Comparison of ENCODE assay signal across 1 cellular context in the genomic region with DNA sequence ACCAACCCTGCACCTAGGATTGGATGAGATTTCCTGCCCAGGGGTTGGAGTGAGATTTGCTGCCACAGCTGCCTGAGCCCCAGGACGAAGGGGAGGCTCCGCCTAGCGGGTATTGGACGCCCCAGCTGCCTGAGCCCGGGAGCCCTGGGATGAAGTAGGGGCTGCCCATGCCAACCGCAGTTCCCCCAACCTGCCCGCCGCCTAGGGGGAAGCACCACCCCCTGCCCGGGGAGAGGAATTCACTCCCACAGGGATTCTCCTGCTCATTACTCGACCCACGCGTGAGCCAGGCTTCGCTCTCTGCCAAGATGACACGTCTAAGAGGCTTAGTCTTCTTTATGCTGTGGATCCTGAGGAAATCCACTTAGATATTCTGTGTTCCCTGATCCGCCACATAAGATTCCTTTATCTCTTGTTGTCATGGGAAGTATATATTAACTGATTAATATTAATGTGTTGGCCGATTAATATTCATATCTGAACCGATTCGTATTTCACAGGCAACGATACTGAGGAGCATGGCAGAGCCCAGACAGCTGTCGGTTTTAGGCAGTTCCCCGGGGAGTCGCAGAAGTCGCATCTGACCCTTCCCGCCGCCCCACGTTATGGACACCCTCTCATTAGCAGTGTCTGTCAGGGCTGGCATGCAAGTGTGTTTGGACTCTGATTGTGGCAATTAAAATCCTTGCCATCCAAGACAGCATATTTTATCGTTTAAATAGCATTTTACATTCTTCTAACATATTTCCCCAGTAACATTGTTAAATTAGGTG.
TF ChIP-seq lines count a peak whose summit lies in the region.

No MANE protein-coding gene starts in this region.

TF ChIP-seq in K562, 482 proteins besides CTCF, POLR2A, EP300 and RAD21:
- TF ChIP-seq CHD2 (IDR thresholded peaks at IDR 0.05; ENCODE audit: low read depth, low read length) (no peak), ARNT (IDR thresholded peaks at IDR 0.05) (no peak)
- TF ChIP-seq, protein P1, sequence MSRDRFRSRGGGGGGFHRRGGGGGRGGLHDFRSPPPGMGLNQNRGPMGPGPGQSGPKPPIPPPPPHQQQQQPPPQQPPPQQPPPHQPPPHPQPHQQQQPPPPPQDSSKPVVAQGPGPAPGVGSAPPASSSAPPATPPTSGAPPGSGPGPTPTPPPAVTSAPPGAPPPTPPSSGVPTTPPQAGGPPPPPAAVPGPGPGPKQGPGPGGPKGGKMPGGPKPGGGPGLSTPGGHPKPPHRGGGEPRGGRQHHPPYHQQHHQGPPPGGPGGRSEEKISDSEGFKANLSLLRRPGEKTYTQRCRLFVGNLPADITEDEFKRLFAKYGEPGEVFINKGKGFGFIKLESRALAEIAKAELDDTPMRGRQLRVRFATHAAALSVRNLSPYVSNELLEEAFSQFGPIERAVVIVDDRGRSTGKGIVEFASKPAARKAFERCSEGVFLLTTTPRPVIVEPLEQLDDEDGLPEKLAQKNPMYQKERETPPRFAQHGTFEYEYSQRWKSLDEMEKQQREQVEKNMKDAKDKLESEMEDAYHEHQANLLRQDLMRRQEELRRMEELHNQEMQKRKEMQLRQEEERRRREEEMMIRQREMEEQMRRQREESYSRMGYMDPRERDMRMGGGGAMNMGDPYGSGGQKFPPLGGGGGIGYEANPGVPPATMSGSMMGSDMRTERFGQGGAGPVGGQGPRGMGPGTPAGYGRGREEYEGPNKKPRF (IDR thresholded peaks at IDR 0.05; ENCODE audit: low read depth, low read length), result no peak
